Comparison of ENCODE assay signal across 10 cellular contexts in the genomic region with DNA sequence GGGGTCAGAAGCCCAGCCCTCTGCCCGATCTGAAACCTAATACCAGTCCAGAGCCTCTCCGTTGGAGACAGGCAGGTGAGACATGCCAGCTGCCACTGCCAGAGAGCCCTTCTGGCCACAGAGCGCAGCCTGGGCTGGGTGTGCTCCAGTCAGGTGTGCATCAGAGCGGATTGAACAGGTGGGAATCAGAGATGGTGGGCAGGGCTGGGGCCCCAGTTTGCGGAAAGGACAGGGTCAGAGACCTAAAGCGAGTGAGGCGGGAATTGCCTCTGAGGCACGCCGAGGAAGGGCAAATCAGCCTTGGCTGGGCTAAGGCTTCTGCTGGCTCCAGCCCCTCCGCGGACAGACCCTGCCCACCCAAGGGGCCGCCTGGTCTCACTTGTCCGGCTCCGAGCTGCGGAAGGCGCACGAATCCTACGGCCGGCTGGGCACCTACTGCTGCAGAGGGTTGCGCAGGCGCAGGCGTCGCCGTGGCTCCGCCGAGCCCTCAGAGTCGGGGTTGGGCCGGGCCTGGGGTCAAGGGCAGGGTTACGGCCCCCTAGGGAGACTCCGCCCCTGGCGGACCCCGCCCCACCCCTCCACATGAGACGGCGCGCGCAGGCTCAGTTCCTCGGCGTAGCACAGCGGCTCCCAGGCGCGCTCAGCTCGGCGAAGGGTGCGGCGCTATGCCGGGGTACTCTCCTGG. TPM values are rescaled to one million over a fixed set of nuclear protein-coding genes. Genes with fewer than 3 reads are reported as not detected.
DNase-seq lines count a peak whose midpoint lies in the region; ATAC-seq and TF ChIP-seq lines count a peak whose summit lies in the region.
"Had no signal": no experiment of that assay in that cellular context is flagged by ENCODE, and none has a peak within 500 bp of the region (broad histone marks: within the 10 kb centered on the region; RNA-seq: fewer than 3 reads in every experiment).

No MANE protein-coding gene starts in this region.

- H3K27me3 ChIP-seq in right lobe of liver (no peaks in the 10 kb centered on the region), spleen (replicated peaks in 1 of 7) (peaks cover 0 to 42% (median 19%) of the 10 kb centered on the region in 7 donors)

- intact Hi-C loops in right lobe of liver (cut with DNase I), result no loop called here
- intact Hi-C loops in spleen (cut with DNase I; ENCODE audit: low total_unique reads), result no loop called here

- H3K27ac ChIP-seq in right lobe of liver (no peak overlapping the region), spleen (no peak overlapping the region)

- H3K4me1 ChIP-seq in right lobe of liver (peaks cover 0 to 7% (median 0%) of the 10 kb centered on the region in 4 donors), spleen (peaks cover 0 to 26% (median 13%) of the 10 kb centered on the region in 6 donors)

- H3K4me3 ChIP-seq in epithelial cell of proximal tubule (ENCODE audit: low read depth, low read length) (peak overlapping the region; percentile 49), right lobe of liver (peak overlapping the region; percentile 33 to 51 (median 47)), spleen (peak overlapping the region in 5 of 8 donors; percentile 4 to 53 (median 11))

- 17% methylated on average over 7 of the region's 46 CpGs for WGBS in right lobe of liver (ENCODE audit: insufficient coverage, low coverage, low lambda C conversion rate, missing lambda C conversion rate)
- 27 to 61% (median 30%) methylated on average over 26 to 46 of the region's 46 CpGs for WGBS in spleen, 5 donors

- no peak for TF ChIP-seq CTCF in epithelial cell of proximal tubule (conservative IDR thresholded peaks at IDR 0.05; ENCODE audit: low read depth, low read length)
- TF ChIP-seq CTCF in right lobe of liver (IDR thresholded peaks at IDR 0.05), result no peak
- no peak for TF ChIP-seq CTCF in spleen (IDR thresholded peaks at IDR 0.05 in 8 of 11, conservative IDR thresholded peaks at IDR 0.05 in 3 of 11)

- ATAC-seq in right lobe of liver (peak; percentile 96 to 98 (median 97)), HG03196 (IDR thresholded peaks at IDR 0.05; ENCODE audit: unreplicated experiment) (no peak), GM21619 (IDR thresholded peaks at IDR 0.05; ENCODE audit: unreplicated experiment) (no peak), HG03432 (IDR thresholded peaks at IDR 0.05; ENCODE audit: unreplicated experiment) (no peak)

- H3K9me3 ChIP-seq in right lobe of liver (no peaks in the 10 kb centered on the region), spleen (peaks cover 0 to 16% (median 0%) of the 10 kb centered on the region in 8 donors)

- TF ChIP-seq POLR2A in right lobe of liver (IDR thresholded peaks at IDR 0.05) (peak; percentile 53), spleen (IDR thresholded peaks at IDR 0.05) (no peak)

- DNase-seq in NCI-H2196 treated with DMSO at 0.1 percent for 48 hours (lab: John Stamatoyannopoulos, UW; ENCODE audit: unreplicated experiment) (peak; percentile 14), epithelial cell of proximal tubule (ENCODE audit: low read depth) (no peak), right lobe of liver (peak; percentile 86 to 93 (median 90)), spleen (no peak), medulla oblongata (ENCODE audit: extremely low spot score) (no peak)
- DNase-seq: activated T-cell treated with anti-CD3 and anti-CD28 coated beads, Interleukin-2, amount 50 U/mL, for 1 hour; NCI-H1694 had no signal

- H3K36me3 ChIP-seq in right lobe of liver (no peaks in the 10 kb centered on the region), spleen (peaks cover 0 to 17% (median 0%) of the 10 kb centered on the region in 6 donors)

RNA-seq across cellular contexts. Expression of gene CPLANE2, which starts 10.3 kb away (rescaled TPM):
- total RNA-seq in epithelial cell of proximal tubule (2.5 and 2.8 TPM in 2 replicates), right lobe of liver (1 to 10 TPM; 2.2 to 4.4 (median 3.1) TPM), spleen (1 to 10 TPM; 4.0 to 7.6 (median 5.3) TPM)
- 1 to 10 TPM; 2.1 to 6.1 (median 2.2) TPM for polyA plus RNA-seq in spleen

RNA-seq across cellular contexts. Expression of gene ARHGEF19, which starts 14.2 kb away (rescaled TPM):
- 7.9 and 14.3 TPM in 2 replicates for total RNA-seq in epithelial cell of proximal tubule
- 1 to 10 TPM in 4 of 6 experiments, under 1 TPM in 2; 0.31 to 2.8 (median 1.5) TPM for total RNA-seq in right lobe of liver
- total RNA-seq in spleen, result 10 to 100 TPM in 1 of 7 donors, 1 to 10 TPM in 6; 3.5 to 12.9 (median 8.0) TPM
- 1 to 10 TPM; 4.8 to 7.7 (median 6.4) TPM for polyA plus RNA-seq in spleen

Comparison
In these comparisons a context has a peak if more than half of its experiments do, and no peak if none do; other contexts are left out.
1. DNase-seq: peak in NCI-H2196 treated with DMSO at 0.1 percent for 48 hours (single experiment) and right lobe of liver (3 of 3); none in epithelial cell of proximal tubule (single experiment), spleen (single experiment) and medulla oblongata (single experiment).
2. ATAC-seq: peak in right lobe of liver (4 of 4); none in HG03196 (single experiment), GM21619 (single experiment) and HG03432 (single experiment).
3. Peak in every context shown above with its lines, with median percentiles within 50 percentile points of each other: H3K4me3 ChIP-seq.